1 cellular context compared by ENCODE assay signal in genomic region chr9:98207606-98208005, GRCh38.
TF ChIP-seq lines count a peak whose summit lies in the region.

No MANE protein-coding gene starts in this region.

TF ChIP-seq in liver, 16 proteins besides CTCF, POLR2A, EP300 and RAD21:
- no peak for TF ChIP-seq ATF3 (IDR thresholded peaks at IDR 0.05)
- TF ChIP-seq YY1 (IDR thresholded peaks at IDR 0.05): no peak
- TF ChIP-seq EGR1 (IDR thresholded peaks at IDR 0.05; ENCODE audit: low read depth in 2 of 2): no peak
- TF ChIP-seq HNF4A (conservative IDR thresholded peaks at IDR 0.05): peak in 1 of 2 donors; percentile 18
- TF ChIP-seq FOXA1 (IDR thresholded peaks at IDR 0.05): no peak
TF ChIP-seq in liver: peak in this region for 1.
